1 cellular context compared by ENCODE assay signal in the genomic region with DNA sequence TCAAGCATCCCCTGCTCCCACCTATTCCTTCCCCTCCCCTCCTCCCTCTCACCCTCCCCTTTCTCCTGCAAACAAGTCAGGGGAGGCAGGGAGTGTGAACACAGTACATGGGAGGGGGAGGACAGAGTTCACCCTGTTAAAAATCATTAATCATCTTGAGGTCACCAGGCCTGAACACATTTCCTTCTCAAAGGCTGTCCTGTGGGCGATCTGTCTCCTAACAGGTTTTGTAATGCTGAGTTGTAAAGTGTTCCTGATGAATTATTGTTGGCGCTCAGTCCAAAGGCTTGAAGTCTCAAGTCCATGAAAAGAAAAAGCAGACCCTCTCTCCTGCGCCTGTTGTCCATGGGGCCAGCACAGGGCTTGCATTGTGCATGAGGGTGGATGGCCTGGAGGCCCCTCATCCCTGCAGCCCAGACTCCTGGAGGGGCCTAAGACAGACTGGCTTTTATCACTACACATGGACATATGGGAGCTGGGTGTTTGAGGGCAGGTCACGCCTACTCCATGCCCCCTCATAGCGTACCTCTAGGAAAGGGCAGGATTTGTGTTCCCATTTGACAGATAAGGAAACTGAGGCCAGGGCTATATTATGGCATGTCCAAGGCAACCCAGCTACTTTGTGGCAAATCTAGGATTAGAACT.
TF ChIP-seq lines count a peak whose summit lies in the region.

No MANE protein-coding gene starts in this region.

TF ChIP-seq in HepG2, 621 proteins besides CTCF, POLR2A, EP300 and RAD21 (continued from another document):
- TF ChIP-seq, protein P1, sequence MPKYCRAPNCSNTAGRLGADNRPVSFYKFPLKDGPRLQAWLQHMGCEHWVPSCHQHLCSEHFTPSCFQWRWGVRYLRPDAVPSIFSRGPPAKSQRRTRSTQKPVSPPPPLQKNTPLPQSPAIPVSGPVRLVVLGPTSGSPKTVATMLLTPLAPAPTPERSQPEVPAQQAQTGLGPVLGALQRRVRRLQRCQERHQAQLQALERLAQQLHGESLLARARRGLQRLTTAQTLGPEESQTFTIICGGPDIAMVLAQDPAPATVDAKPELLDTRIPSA (CRISPR knock-in tag; IDR thresholded peaks at IDR 0.05; ENCODE audit: borderline replicate concordance) = no peak
- TF ChIP-seq NR2F6 (IDR thresholded peaks at IDR 0.05) (peak; percentile 56), NR2F6 (CRISPR knock-in tag; IDR thresholded peaks at IDR 0.05) (peak; percentile 38; the same call in 1 of the 2 replicates), HNF4G (IDR thresholded peaks at IDR 0.05; ENCODE audit: borderline replicate concordance, low read depth, low read length) (peak; percentile 38), HNF4G (CRISPR knock-in tag; IDR thresholded peaks at IDR 0.05; ENCODE audit: borderline replicate concordance, low read depth) (no peak), ZNF160 (CRISPR knock-in tag; IDR thresholded peaks at IDR 0.05) (no peak), AHDC1 (CRISPR knock-in tag; IDR thresholded peaks at IDR 0.05; ENCODE audit: borderline replicate concordance) (0 out of 2 replicates have a peak, but pooled peaks have one; percentile 42), MLLT10 (CRISPR knock-in tag; IDR thresholded peaks at IDR 0.05) (no peak)
